Comparison of ENCODE assay signal across 8 cellular contexts in genomic region chr19:13022111-13022858, GRCh38. TPM values are rescaled to one million over a fixed set of nuclear protein-coding genes. Genes with fewer than 3 reads are reported as not detected.
A peak's percentile ranks its signal among the peaks of the same experiment; 100 is the strongest.
DNase-seq lines count a peak whose midpoint lies in the region; ATAC-seq and TF ChIP-seq lines count a peak whose summit lies in the region.

No MANE protein-coding gene starts in this region.

- peaks cover 42% of the 10 kb centered on the region for H3K27me3 Mint-ChIP-seq in IgD-negative memory B cell
- H3K27me3 Mint-ChIP-seq in activated CD4-positive, alpha-beta memory T cell treated with anti-CD3 and anti-CD28 coated beads, Interleukin-2, amount 10 ng/mL, durations not matched to agents 7 days and 5 days, result peaks cover 69% of the 10 kb centered on the region

- ATAC-seq in HG02642 (IDR thresholded peaks at IDR 0.05; ENCODE audit: poor library complexity, unreplicated experiment), result no peak
- ATAC-seq in GM19035 (IDR thresholded peaks at IDR 0.05; ENCODE audit: unreplicated experiment), result no peak

- in situ Hi-C loops in brain microvascular endothelial cell (cut with HindIII; ENCODE audit: low pct_ligation_motif_present, low sequenced_read_pairs), result no loop called here

- H3K36me3 ChIP-seq in brain microvascular endothelial cell (replicated peaks) (no peaks in the 10 kb centered on the region), mucosa of rectum (ENCODE audit: control insufficient read depth in 2 of 2, insufficient read depth in 2 of 2, low read length in 2 of 2) (no peaks in the 10 kb centered on the region), WERI-Rb-1 (no peaks in the 10 kb centered on the region)

- DNase-seq in AG08396 (ENCODE audit: low spot score) (peak; percentile 69), brain microvascular endothelial cell (peak; percentile 22), WERI-Rb-1 (no peak)
- no peak for DNase-seq in activated CD4-positive, alpha-beta memory T cell treated with anti-CD3 and anti-CD28 coated beads, Interleukin-2, amount 10 ng/mL, durations not matched to agents 7 days and 5 days

- CTCF ChIA-PET in activated CD4-positive, alpha-beta memory T cell treated with anti-CD3 and anti-CD28 coated beads, Interleukin-2, amount 10 ng/mL, durations not matched to agents 7 days and 5 days (lab: Charles Lee), result interaction anchor here (0.6 to 2.3 kb wide), 2 partner anchors 45 to 61 kb away, joined by 4 to 6 read pairs; no protein-coding TSS in a partner anchor

- H3K27ac ChIP-seq in brain microvascular endothelial cell, result no peak overlapping the region
- peak overlapping the region; percentile 86 to 90 for H3K27ac ChIP-seq in mucosa of rectum (ENCODE audit: low read depth in 2 of 2, low read length in 2 of 2)
- no peak overlapping the region for H3K27ac ChIP-seq in WERI-Rb-1

- H3K27me3 ChIP-seq in brain microvascular endothelial cell (replicated peaks) (no peaks in the 10 kb centered on the region), mucosa of rectum (ENCODE audit: control insufficient read depth in 2 of 2, insufficient read depth in 2 of 2, low read length in 2 of 2) (no peaks in the 10 kb centered on the region), WERI-Rb-1 (ENCODE audit: insufficient read depth, low read depth, severe bottlenecking) (no peaks in the 10 kb centered on the region)

- H3K4me1 Mint-ChIP-seq in IgD-negative memory B cell, result peaks cover 5 to 19% (median 14%) of the 10 kb centered on the region in 3 donors
- peaks cover 18% of the 10 kb centered on the region for H3K4me1 Mint-ChIP-seq in activated CD4-positive, alpha-beta memory T cell treated with anti-CD3 and anti-CD28 coated beads, Interleukin-2, amount 10 ng/mL, durations not matched to agents 7 days and 5 days

- POLR2A ChIA-PET in activated CD4-positive, alpha-beta memory T cell treated with anti-CD3 and anti-CD28 coated beads, Interleukin-2, amount 10 ng/mL, durations not matched to agents 7 days and 5 days (lab: Charles Lee), result no interaction called here

- H3K4me1 ChIP-seq in mucosa of rectum (ENCODE audit: control insufficient read depth in 2 of 2, insufficient read depth in 2 of 2, low read length in 2 of 2), result peaks cover 38 to 55% of the 10 kb centered on the region in 2 donors

- peak overlapping the region in 2 of 3 donors; percentile 12 to 64 for H3K27ac Mint-ChIP-seq in IgD-negative memory B cell
- H3K27ac Mint-ChIP-seq in activated CD4-positive, alpha-beta memory T cell treated with anti-CD3 and anti-CD28 coated beads, Interleukin-2, amount 10 ng/mL, durations not matched to agents 7 days and 5 days, result no peak overlapping the region

- H3K9me3 ChIP-seq in mucosa of rectum (ENCODE audit: control insufficient read depth in 2 of 2, low read length in 2 of 2), result no peaks in the 10 kb centered on the region
- no peaks in the 10 kb centered on the region for H3K9me3 ChIP-seq in WERI-Rb-1 (ENCODE audit: severe bottlenecking)

- no peak for TF ChIP-seq CTCF in brain microvascular endothelial cell (IDR thresholded peaks at IDR 0.05; ENCODE audit: low read depth, low read length, missing control alignments)
- TF ChIP-seq CTCF in WERI-Rb-1 (IDR thresholded peaks at IDR 0.05; ENCODE audit: low read depth, low read length), result no peak

- H3K9ac ChIP-seq in mucosa of rectum (ENCODE audit: low read depth in 1 of 2, low read length in 2 of 2), result peak overlapping the region; percentile 60 to 72

- no peaks in the 10 kb centered on the region for H3K9me3 Mint-ChIP-seq in IgD-negative memory B cell
- no peaks in the 10 kb centered on the region for H3K9me3 Mint-ChIP-seq in activated CD4-positive, alpha-beta memory T cell treated with anti-CD3 and anti-CD28 coated beads, Interleukin-2, amount 10 ng/mL, durations not matched to agents 7 days and 5 days

- H3K4me3 ChIP-seq in brain microvascular endothelial cell (ENCODE audit: low read depth, low read length), result peak overlapping the region; percentile 55
- peak overlapping the region; percentile 51 to 71 for H3K4me3 ChIP-seq in mucosa of rectum (ENCODE audit: low read length in 2 of 2)
- no peak overlapping the region for H3K4me3 ChIP-seq in WERI-Rb-1 (ENCODE audit: low read depth, low read length)

- H3K36me3 Mint-ChIP-seq in IgD-negative memory B cell, result no peaks in the 10 kb centered on the region
- H3K36me3 Mint-ChIP-seq in activated CD4-positive, alpha-beta memory T cell treated with anti-CD3 and anti-CD28 coated beads, Interleukin-2, amount 10 ng/mL, durations not matched to agents 7 days and 5 days (ENCODE audit: low read depth), result no peaks in the 10 kb centered on the region

- H3K4me3 Mint-ChIP-seq in IgD-negative memory B cell, result peak overlapping the region; percentile 6 to 91 (median 65)
- no peak overlapping the region for H3K4me3 Mint-ChIP-seq in activated CD4-positive, alpha-beta memory T cell treated with anti-CD3 and anti-CD28 coated beads, Interleukin-2, amount 10 ng/mL, durations not matched to agents 7 days and 5 days

RNA-seq across cellular contexts. Expression of gene NFIX, which starts 27.0 kb away (rescaled TPM):
- polyA plus RNA-seq in IgD-negative memory B cell, result 0.09 TPM
- total RNA-seq in activated CD4-positive, alpha-beta memory T cell treated with anti-CD3 and anti-CD28 coated beads, Interleukin-2, amount 10 ng/mL, durations not matched to agents 7 days and 5 days, result under 1 TPM in 1 of 2 experiments, not detected in 1; 0.05 TPM

RNA-seq across cellular contexts. Expression of gene DAND5, which starts 52.9 kb away (rescaled TPM):
- not detected for polyA plus RNA-seq in IgD-negative memory B cell
- under 1 TPM; 0.13 to 0.15 TPM for total RNA-seq in activated CD4-positive, alpha-beta memory T cell treated with anti-CD3 and anti-CD28 coated beads, Interleukin-2, amount 10 ng/mL, durations not matched to agents 7 days and 5 days

Comparison
In these comparisons a context has a peak if more than half of its experiments do, and no peak if none do; other contexts are left out.
1. DNase-seq: peak in AG08396 (single experiment) and brain microvascular endothelial cell (single experiment); none in WERI-Rb-1 (single experiment) and activated CD4-positive, alpha-beta memory T cell treated with anti-CD3 and anti-CD28 coated beads, Interleukin-2, amount 10 ng/mL, durations not matched to agents 7 days and 5 days (single experiment).
2. H3K27ac ChIP-seq: peak in mucosa of rectum (2 of 2); none in brain microvascular endothelial cell (single experiment) and WERI-Rb-1 (single experiment).